Comparison of ENCODE assay signal across 12 cellular contexts in genomic region chr20:34571753-34572152, GRCh38.
"Had no signal": no experiment of that assay in that cellular context is flagged by ENCODE, and none has a peak within 500 bp of the region (broad histone marks: within the 10 kb centered on the region; RNA-seq: fewer than 3 reads in every experiment).

No MANE protein-coding gene starts in this region.

- H3K9ac ChIP-seq: neural progenitor cell had no signal

- H3K4me3 ChIP-seq: breast epithelium, gastrocnemius medialis, heart right ventricle, neural progenitor cell, skin epidermis, tibial nerve had no signal

- H3K27ac ChIP-seq: breast epithelium, gastrocnemius medialis, neural progenitor cell, skin epidermis, tibial nerve had no signal

- H3K36me3 ChIP-seq: breast epithelium, neural progenitor cell had no signal

- H3K27me3 ChIP-seq: breast epithelium, gastrocnemius medialis, heart right ventricle, neural progenitor cell, tibial nerve had no signal

- H3K4me2 ChIP-seq: neural progenitor cell had no signal

- H3K4me3 Mint-ChIP-seq: activated naive CD8-positive, alpha-beta T cell treated with anti-CD3 and anti-CD28 coated beads, Interleukin-2, amount 10 ng/mL, durations not matched to agents 7 days and 5 days; neural progenitor cell had no signal

- H2AFZ ChIP-seq: neural progenitor cell had no signal

- H3K27ac Mint-ChIP-seq: neural progenitor cell had no signal

- H3K27me3 Mint-ChIP-seq: activated naive CD8-positive, alpha-beta T cell treated with anti-CD3 and anti-CD28 coated beads, Interleukin-2, amount 10 ng/mL, durations not matched to agents 7 days and 5 days had no signal

- H3K9me3 ChIP-seq: breast epithelium, gastrocnemius medialis, heart right ventricle, tibial nerve had no signal

- H3K4me1 ChIP-seq: breast epithelium, gastrocnemius medialis, neural progenitor cell, tibial nerve had no signal

- H3K9me3 Mint-ChIP-seq: activated naive CD8-positive, alpha-beta T cell treated with anti-CD3 and anti-CD28 coated beads, Interleukin-2, amount 10 ng/mL, durations not matched to agents 7 days and 5 days; neural progenitor cell had no signal

- DNase-seq: activated CD4-positive, alpha-beta T cell treated with anti-CD3 and anti-CD28 coated beads for 48 hours; activated gamma-delta T cell treated with Interleukin-2 at 50 U/mL for 16 hours; activated naive CD8-positive, alpha-beta T cell treated with anti-CD3 and anti-CD28 coated beads, Interleukin-2, amount 10 ng/mL, durations not matched to agents 7 days and 5 days; activated T-cell treated with anti-CD3 and anti-CD28 coated beads for 4 hours; aorta; gastrocnemius medialis; heart right ventricle; midbrain had no signal
